In the genomic region with DNA sequence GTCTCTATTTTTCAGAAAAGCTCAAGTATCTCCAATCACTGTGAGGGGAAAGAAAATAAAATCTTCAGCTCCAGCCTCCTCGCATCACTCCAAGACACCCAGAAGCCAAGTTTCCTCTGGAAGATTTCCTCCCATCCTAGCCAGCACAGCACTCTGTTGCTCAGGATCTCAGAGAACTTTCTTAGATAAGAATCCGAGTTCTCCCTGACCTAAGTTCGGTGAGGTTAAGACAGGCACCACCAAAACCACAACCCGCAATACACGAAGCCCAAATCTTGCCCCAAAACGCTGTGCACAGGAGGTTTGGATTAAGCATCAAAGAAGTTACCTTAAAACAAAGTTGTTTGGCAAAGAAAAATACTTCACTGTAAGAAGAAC, we compare ENCODE assay signal across 8 cellular contexts. TPM values are rescaled to one million over a fixed set of nuclear protein-coding genes. Genes with fewer than 3 reads are reported as not detected.
DNase-seq lines count a peak whose midpoint lies in the region; ATAC-seq and TF ChIP-seq lines count a peak whose summit lies in the region.

No MANE protein-coding gene starts in this region.

- intact Hi-C loops in dorsolateral prefrontal cortex (cut with DNase I) = loop anchor here (2.0 to 5.0 kb wide), 9 partner anchors 15 to 198 kb away; no protein-coding TSS in a partner anchor
- intact Hi-C loops in posterior cingulate gyrus (cut with DNase I) = loop anchor here (2.0 to 10.0 kb wide), 5 partner anchors 15 to 108 kb away; partner anchors contain the start of gene EEF1AKMT2

- H3K9me3 Mint-ChIP-seq in stimulated activated naive CD8-positive, alpha-beta T cell treated with anti-CD3 and anti-CD28 coated beads, Interleukin-15, Interleukin-2, amounts not matched to agents 100 ng/mL and 50 ng/mL, for 24 hours = no peaks in the 10 kb centered on the region
- H3K9me3 Mint-ChIP-seq in naive B cell = no peaks in the 10 kb centered on the region

- ATAC-seq in stimulated activated naive CD8-positive, alpha-beta T cell treated with anti-CD3 and anti-CD28 coated beads, Interleukin-15, Interleukin-2, amounts not matched to agents 100 U/mL and 50 U/mL, for 24 hours = no peak
- no peak for ATAC-seq in naive B cell (ENCODE audit: low read depth in 2 of 2)
- ATAC-seq in GM19023 (IDR thresholded peaks at IDR 0.05; ENCODE audit: unreplicated experiment) = no peak

- no peaks in the 10 kb centered on the region for H3K27me3 ChIP-seq in dorsolateral prefrontal cortex

- TF ChIP-seq CTCF in dorsolateral prefrontal cortex (IDR thresholded peaks at IDR 0.05 in 54 of 56, conservative IDR thresholded peaks at IDR 0.05 in 2 of 56; ENCODE audit: low read depth in 1 of 56, partially characterized antibody in 56 of 56) = no peak

- H3K4me3 Mint-ChIP-seq in stimulated activated naive CD8-positive, alpha-beta T cell treated with anti-CD3 and anti-CD28 coated beads, Interleukin-15, Interleukin-2, amounts not matched to agents 100 ng/mL and 50 ng/mL, for 24 hours = peak overlapping the region; percentile 77
- peak overlapping the region; percentile 92 to 100 (median 98) for H3K4me3 Mint-ChIP-seq in naive B cell

- peak overlapping the region; percentile 50 to 100 (median 95) for H3K27ac ChIP-seq in dorsolateral prefrontal cortex

- H3K4me3 ChIP-seq in dorsolateral prefrontal cortex = peak overlapping the region in 29 of 59 donors; percentile 8 to 90 (median 80)

- peaks cover 20% of the 10 kb centered on the region for H3K27me3 Mint-ChIP-seq in stimulated activated naive CD8-positive, alpha-beta T cell treated with anti-CD3 and anti-CD28 coated beads, Interleukin-15, Interleukin-2, amounts not matched to agents 100 ng/mL and 50 ng/mL, for 24 hours
- no peaks in the 10 kb centered on the region for H3K27me3 Mint-ChIP-seq in naive B cell

- no peak for DNase-seq in stimulated activated naive CD8-positive, alpha-beta T cell treated with anti-CD3 and anti-CD28 coated beads, Interleukin-15, Interleukin-2, amounts not matched to agents 100 U/mL and 50 U/mL, for 24 hours
- DNase-seq in dorsolateral prefrontal cortex (no peak), naive B cell (no peak), posterior cingulate gyrus (no peak), epidermal melanocyte (ENCODE audit: insufficient read length, low spot score) (no peak)
- DNase-seq in stimulated activated naive CD4-positive, alpha-beta T cell treated with Interleukin-2 at 50 U/mL for 16 hours (lab: John Stamatoyannopoulos, UW) = no peak

- peaks cover 85% of the 10 kb centered on the region for H3K4me1 Mint-ChIP-seq in stimulated activated naive CD8-positive, alpha-beta T cell treated with anti-CD3 and anti-CD28 coated beads, Interleukin-15, Interleukin-2, amounts not matched to agents 100 ng/mL and 50 ng/mL, for 24 hours (ENCODE audit: low read depth)
- H3K4me1 Mint-ChIP-seq in naive B cell = peaks cover 74 to 80% (median 77%) of the 10 kb centered on the region in 3 donors

- peak overlapping the region; percentile 53 for H3K27ac Mint-ChIP-seq in stimulated activated naive CD8-positive, alpha-beta T cell treated with anti-CD3 and anti-CD28 coated beads, Interleukin-15, Interleukin-2, amounts not matched to agents 100 ng/mL and 50 ng/mL, for 24 hours
- peak overlapping the region; percentile 95 to 99 (median 98) for H3K27ac Mint-ChIP-seq in naive B cell

- H3K36me3 Mint-ChIP-seq in stimulated activated naive CD8-positive, alpha-beta T cell treated with anti-CD3 and anti-CD28 coated beads, Interleukin-15, Interleukin-2, amounts not matched to agents 100 ng/mL and 50 ng/mL, for 24 hours (ENCODE audit: low read depth) = peaks cover 5% of the 10 kb centered on the region
- peaks cover 0 to 4% of the 10 kb centered on the region in 2 donors for H3K36me3 Mint-ChIP-seq in naive B cell

RNA-seq across cellular contexts. Expression of gene FAM53B, which starts 4.2 kb away (rescaled TPM):
- 100 to 1,000 TPM in 2 of 120 experiments, 10 to 100 TPM in 118; 30.6 to 142 (median 58.2) TPM for total RNA-seq in dorsolateral prefrontal cortex
- polyA plus RNA-seq in naive B cell (ENCODE audit: low read depth in 6 of 6) = 100 to 1,000 TPM in 1 of 6 donors, 10 to 100 TPM in 5; 19.6 to 141 (median 31.5) TPM

RNA-seq across cellular contexts. Expression of gene EEF1AKMT2, which starts 51.7 kb away (rescaled TPM):
- total RNA-seq in dorsolateral prefrontal cortex = 10 to 100 TPM; 17.5 to 38.9 (median 26.4) TPM
- 10 to 100 TPM; 16.1 to 40.6 (median 23.4) TPM for polyA plus RNA-seq in naive B cell (ENCODE audit: low read depth in 6 of 6)
